Comparison of ENCODE assay signal across 8 cellular contexts in the genomic region with DNA sequence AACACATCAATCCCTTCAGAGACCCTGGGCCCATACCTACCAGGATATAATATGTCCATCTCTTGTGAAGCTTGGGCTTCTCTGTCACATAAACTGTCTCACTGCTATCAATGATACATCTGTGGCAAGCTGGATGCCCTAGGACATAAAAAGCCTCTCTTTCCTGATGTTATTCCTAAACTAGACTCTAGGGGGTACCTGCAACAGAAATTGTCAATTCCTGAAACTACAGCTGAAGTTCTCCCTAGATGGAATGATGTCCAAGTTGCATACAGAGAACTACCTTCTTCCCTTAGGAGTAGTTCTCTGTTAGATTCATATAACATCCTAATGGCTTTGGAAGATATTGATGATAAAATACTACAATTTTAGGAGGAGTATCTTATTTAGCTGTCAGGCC. TPM values are rescaled to one million over a fixed set of nuclear protein-coding genes. Genes with fewer than 3 reads are reported as not detected.
DNase-seq lines count a peak whose midpoint lies in the region; ATAC-seq and TF ChIP-seq lines count a peak whose summit lies in the region.

No MANE protein-coding gene starts in this region.

- H3K4me1 Mint-ChIP-seq in activated naive CD4-positive, alpha-beta T cell treated with anti-CD3 and anti-CD28 coated beads for 36 hours (ENCODE audit: low read depth): no peaks in the 10 kb centered on the region

- H3K36me3 Mint-ChIP-seq in activated naive CD4-positive, alpha-beta T cell treated with anti-CD3 and anti-CD28 coated beads for 36 hours (ENCODE audit: low read depth): no peaks in the 10 kb centered on the region

- H4K20me1 ChIP-seq in DND-41 (ENCODE audit: insufficient read depth, low read length): no peaks in the 10 kb centered on the region

- H3K36me3 ChIP-seq in DND-41 (ENCODE audit: insufficient read depth, low read length) (no peaks in the 10 kb centered on the region), kidney epithelial cell (ENCODE audit: control insufficient read depth, insufficient read depth, low read length) (no peaks in the 10 kb centered on the region)

- intact Hi-C loops in activated naive CD4-positive, alpha-beta T cell treated with anti-CD3 and anti-CD28 coated beads for 36 hours (cut with micrococcal nuclease): no loop called here

- no peak overlapping the region for H3K4me2 ChIP-seq in DND-41 (ENCODE audit: insufficient read depth, low read length)

- H3K4me3 ChIP-seq in DND-41 (ENCODE audit: low read depth in 1 of 2, low read length in 2 of 2) (no peak overlapping the region), kidney epithelial cell (ENCODE audit: low read depth, low read length) (no peak overlapping the region)

- H3K27me3 ChIP-seq in DND-41 (ENCODE audit: insufficient read depth, low read length, poor library complexity): no peaks in the 10 kb centered on the region
- no peaks in the 10 kb centered on the region for H3K27me3 ChIP-seq in kidney epithelial cell (ENCODE audit: control insufficient read depth, insufficient read depth, low read length)

- CTCF ChIA-PET in activated naive CD4-positive, alpha-beta T cell treated with anti-CD3 and anti-CD28 coated beads for 36 hours (lab: Charles Lee): no interaction called here

- no peaks in the 10 kb centered on the region for H3K9me3 ChIP-seq in DND-41 (ENCODE audit: insufficient read depth, low read length, severe bottlenecking)

- no peak for DNase-seq in DND-41
- DNase-seq in kidney epithelial cell (ENCODE audit: low read depth): no peak
- no peak for DNase-seq in NOMO-1 (lab: John Stamatoyannopoulos, UW; ENCODE audit: unreplicated experiment in 2 of 2)
- DNase-seq in hypothalamus (lab: John Stamatoyannopoulos, UW): no peak
- DNase-seq in activated CD4-positive, alpha-beta T cell treated with anti-CD3 and anti-CD28 coated beads for 4 hours: no peak
- DNase-seq in activated naive CD4-positive, alpha-beta T cell treated with anti-CD3 and anti-CD28 coated beads for 36 hours: no peak

- H3K9me3 Mint-ChIP-seq in activated naive CD4-positive, alpha-beta T cell treated with anti-CD3 and anti-CD28 coated beads for 36 hours: peaks cover 4% of the 10 kb centered on the region

- no peak overlapping the region for H3K27ac ChIP-seq in DND-41 (ENCODE audit: low read length)

- no peak overlapping the region for H3K4me3 Mint-ChIP-seq in activated naive CD4-positive, alpha-beta T cell treated with anti-CD3 and anti-CD28 coated beads for 36 hours

- TF ChIP-seq CTCF in DND-41 (IDR thresholded peaks at IDR 0.05; ENCODE audit: borderline replicate concordance, extremely low read depth, low read length, poor library complexity, severe bottlenecking) (peak; percentile 38), kidney epithelial cell (IDR thresholded peaks at IDR 0.05; ENCODE audit: insufficient read depth, low read length, poor library complexity, severe bottlenecking) (peak; percentile 44)

- no peak overlapping the region for H3K9ac ChIP-seq in DND-41 (ENCODE audit: low read depth, low read length)

- H3K27me3 Mint-ChIP-seq in activated naive CD4-positive, alpha-beta T cell treated with anti-CD3 and anti-CD28 coated beads for 36 hours (ENCODE audit: low read depth): no peaks in the 10 kb centered on the region

- no peak overlapping the region for H3K27ac Mint-ChIP-seq in activated naive CD4-positive, alpha-beta T cell treated with anti-CD3 and anti-CD28 coated beads for 36 hours

- H3K79me2 ChIP-seq in DND-41 (ENCODE audit: insufficient read depth, low read length): no peaks in the 10 kb centered on the region

- H2AFZ ChIP-seq in DND-41 (ENCODE audit: low read depth, low read length): no peak overlapping the region

- H3K4me1 ChIP-seq in DND-41 (ENCODE audit: insufficient read depth, low read length): no peaks in the 10 kb centered on the region

- ATAC-seq in DND-41 (ENCODE audit: insufficient read depth, low read depth) (no peak), HG03342 (IDR thresholded peaks at IDR 0.05; ENCODE audit: unreplicated experiment) (peak; percentile 71), SK-N-SH treated with all-trans-retinoic acid at 6 μM for 48 hours (peak; percentile 70)

TF ChIP-seq in SK-N-SH treated with all-trans-retinoic acid at 6 μM for 48 hours, 23 proteins besides CTCF, POLR2A, EP300 and RAD21:
- TF ChIP-seq, protein P1, sequence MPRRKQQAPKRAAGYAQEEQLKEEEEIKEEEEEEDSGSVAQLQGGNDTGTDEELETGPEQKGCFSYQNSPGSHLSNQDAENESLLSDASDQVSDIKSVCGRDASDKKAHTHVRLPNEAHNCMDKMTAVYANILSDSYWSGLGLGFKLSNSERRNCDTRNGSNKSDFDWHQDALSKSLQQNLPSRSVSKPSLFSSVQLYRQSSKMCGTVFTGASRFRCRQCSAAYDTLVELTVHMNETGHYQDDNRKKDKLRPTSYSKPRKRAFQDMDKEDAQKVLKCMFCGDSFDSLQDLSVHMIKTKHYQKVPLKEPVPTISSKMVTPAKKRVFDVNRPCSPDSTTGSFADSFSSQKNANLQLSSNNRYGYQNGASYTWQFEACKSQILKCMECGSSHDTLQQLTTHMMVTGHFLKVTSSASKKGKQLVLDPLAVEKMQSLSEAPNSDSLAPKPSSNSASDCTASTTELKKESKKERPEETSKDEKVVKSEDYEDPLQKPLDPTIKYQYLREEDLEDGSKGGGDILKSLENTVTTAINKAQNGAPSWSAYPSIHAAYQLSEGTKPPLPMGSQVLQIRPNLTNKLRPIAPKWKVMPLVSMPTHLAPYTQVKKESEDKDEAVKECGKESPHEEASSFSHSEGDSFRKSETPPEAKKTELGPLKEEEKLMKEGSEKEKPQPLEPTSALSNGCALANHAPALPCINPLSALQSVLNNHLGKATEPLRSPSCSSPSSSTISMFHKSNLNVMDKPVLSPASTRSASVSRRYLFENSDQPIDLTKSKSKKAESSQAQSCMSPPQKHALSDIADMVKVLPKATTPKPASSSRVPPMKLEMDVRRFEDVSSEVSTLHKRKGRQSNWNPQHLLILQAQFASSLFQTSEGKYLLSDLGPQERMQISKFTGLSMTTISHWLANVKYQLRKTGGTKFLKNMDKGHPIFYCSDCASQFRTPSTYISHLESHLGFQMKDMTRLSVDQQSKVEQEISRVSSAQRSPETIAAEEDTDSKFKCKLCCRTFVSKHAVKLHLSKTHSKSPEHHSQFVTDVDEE (CRISPR knock-in tag; IDR thresholded peaks at IDR 0.05): no peak
- TF ChIP-seq RARB (CRISPR knock-in tag; IDR thresholded peaks at IDR 0.05) (no peak), ZNF8 (CRISPR knock-in tag; IDR thresholded peaks at IDR 0.05) (no peak), OSR1 (CRISPR knock-in tag; IDR thresholded peaks at IDR 0.05) (no peak), ZC3H10 (CRISPR knock-in tag; IDR thresholded peaks at IDR 0.05) (no peak), ISL1 (CRISPR knock-in tag; IDR thresholded peaks at IDR 0.05) (no peak), ARNTL (CRISPR knock-in tag; IDR thresholded peaks at IDR 0.05; ENCODE audit: borderline replicate concordance, low read depth) (no peak), BACH2 (CRISPR knock-in tag; IDR thresholded peaks at IDR 0.05; ENCODE audit: borderline replicate concordance) (no peak), GLIS3 (CRISPR knock-in tag; IDR thresholded peaks at IDR 0.05) (no peak)
- TF ChIP-seq, protein P2, sequence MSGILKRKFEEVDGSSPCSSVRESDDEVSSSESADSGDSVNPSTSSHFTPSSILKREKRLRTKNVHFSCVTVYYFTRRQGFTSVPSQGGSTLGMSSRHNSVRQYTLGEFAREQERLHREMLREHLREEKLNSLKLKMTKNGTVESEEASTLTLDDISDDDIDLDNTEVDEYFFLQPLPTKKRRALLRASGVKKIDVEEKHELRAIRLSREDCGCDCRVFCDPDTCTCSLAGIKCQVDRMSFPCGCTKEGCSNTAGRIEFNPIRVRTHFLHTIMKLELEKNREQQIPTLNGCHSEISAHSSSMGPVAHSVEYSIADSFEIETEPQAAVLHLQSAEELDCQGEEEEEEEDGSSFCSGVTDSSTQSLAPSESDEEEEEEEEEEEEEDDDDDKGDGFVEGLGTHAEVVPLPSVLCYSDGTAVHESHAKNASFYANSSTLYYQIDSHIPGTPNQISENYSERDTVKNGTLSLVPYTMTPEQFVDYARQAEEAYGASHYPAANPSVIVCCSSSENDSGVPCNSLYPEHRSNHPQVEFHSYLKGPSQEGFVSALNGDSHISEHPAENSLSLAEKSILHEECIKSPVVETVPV (CRISPR knock-in tag; IDR thresholded peaks at IDR 0.05): no peak
- TF ChIP-seq, protein P3, sequence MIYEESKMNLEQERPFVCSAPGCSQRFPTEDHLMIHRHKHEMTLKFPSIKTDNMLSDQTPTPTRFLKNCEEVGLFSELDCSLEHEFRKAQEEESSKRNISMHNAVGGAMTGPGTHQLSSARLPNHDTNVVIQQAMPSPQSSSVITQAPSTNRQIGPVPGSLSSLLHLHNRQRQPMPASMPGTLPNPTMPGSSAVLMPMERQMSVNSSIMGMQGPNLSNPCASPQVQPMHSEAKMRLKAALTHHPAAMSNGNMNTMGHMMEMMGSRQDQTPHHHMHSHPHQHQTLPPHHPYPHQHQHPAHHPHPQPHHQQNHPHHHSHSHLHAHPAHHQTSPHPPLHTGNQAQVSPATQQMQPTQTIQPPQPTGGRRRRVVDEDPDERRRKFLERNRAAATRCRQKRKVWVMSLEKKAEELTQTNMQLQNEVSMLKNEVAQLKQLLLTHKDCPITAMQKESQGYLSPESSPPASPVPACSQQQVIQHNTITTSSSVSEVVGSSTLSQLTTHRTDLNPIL (CRISPR knock-in tag; IDR thresholded peaks at IDR 0.05; ENCODE audit: low read depth): no peak

RNA-seq across cellular contexts. Expression of a gene that starts 35.8 kb away (rescaled TPM):
- 0.46 and 0.48 TPM in 2 replicates for total RNA-seq in kidney epithelial cell
- not detected for total RNA-seq in activated naive CD4-positive, alpha-beta T cell treated with anti-CD3 and anti-CD28 coated beads for 36 hours
